Comparison of ENCODE assay signal across 20 cellular contexts in the genomic region with DNA sequence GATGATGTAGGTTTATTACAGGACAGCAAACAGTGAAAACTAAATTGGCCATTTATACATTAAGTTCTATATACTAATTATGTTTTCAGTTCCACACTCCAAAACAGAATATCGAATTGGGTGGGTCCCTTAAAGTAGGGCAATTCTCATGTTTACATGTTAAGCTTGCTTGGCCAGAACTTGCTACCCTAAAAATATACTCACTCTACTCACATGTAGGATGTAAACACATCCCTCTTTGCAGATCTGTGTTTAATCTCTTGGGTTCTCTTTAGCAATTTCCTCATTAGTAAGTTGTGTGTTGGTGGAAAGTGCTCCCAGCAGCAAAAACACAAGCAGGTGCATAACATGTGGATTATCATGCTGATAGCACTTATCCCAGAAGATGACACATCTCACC. TPM values are rescaled to one million over a fixed set of nuclear protein-coding genes. Genes with fewer than 3 reads are reported as not detected.
DNase-seq lines count a peak whose midpoint lies in the region; ATAC-seq and TF ChIP-seq lines count a peak whose summit lies in the region.
"Had no signal": no experiment of that assay in that cellular context is flagged by ENCODE, and none has a peak within 500 bp of the region (broad histone marks: within the 10 kb centered on the region; RNA-seq: fewer than 3 reads in every experiment).

No MANE protein-coding gene starts in this region.

- TF ChIP-seq EP300 in suprapubic skin (IDR thresholded peaks at IDR 0.05), result no peak

- no peak for DNase-seq in CD4-positive, CD25-positive, alpha-beta regulatory T cell
- DNase-seq in mucosa of descending colon (no peak), suprapubic skin (ENCODE audit: low spot score in 2 of 2) (no peak)
- DNase-seq in stimulated activated naive B cell treated with anti-CD40 and anti-IgM and Interleukin-4, amounts not matched to agents 10 μg/mL and 1 μg/mL and 100 μg/mL, for 72 hours, result no peak
- DNase-seq: BE2C; C1 segment of cervical spinal cord; CD4-positive, alpha-beta T cell; DMS153; DMS79; GF-D8; GOT3; H7; HFFc6 had no signal

- H3F3A ChIP-seq in OCI-LY1 (ENCODE audit: insufficient read depth, low read length), result no peaks in the 10 kb centered on the region

- H4K20me1 ChIP-seq in OCI-LY1 (ENCODE audit: insufficient read depth, low read length), result no peaks in the 10 kb centered on the region

- H3K9me2 ChIP-seq in OCI-LY1 (ENCODE audit: low read depth, low read length), result no peaks in the 10 kb centered on the region

- WGBS in suprapubic skin, result 40% methylated on average over 1 of the region's 1 CpG

- peaks cover 1 to 15% (median 4%) of the 10 kb centered on the region in 4 donors for H3K4me1 Mint-ChIP-seq in CD4-positive, CD25-positive, alpha-beta regulatory T cell
- peaks cover 29 to 54% of the 10 kb centered on the region in 2 donors for H3K4me1 Mint-ChIP-seq in stimulated activated naive B cell treated with anti-CD40 and anti-IgM and Interleukin-4, amounts not matched to agents 10 μg/mL and 1 μg/mL and 100 μg/mL, for 72 hours

- H3K27me3 ChIP-seq in CD4-positive, CD25-positive, alpha-beta regulatory T cell (ENCODE audit: control insufficient read depth, insufficient read depth, low read length), result no peaks in the 10 kb centered on the region
- H3K27me3 ChIP-seq in OCI-LY1 (ENCODE audit: insufficient read depth, low read length) (no peaks in the 10 kb centered on the region), suprapubic skin (no peaks in the 10 kb centered on the region)
- H3K27me3 ChIP-seq: BE2C had no signal

- H3K9ac ChIP-seq in OCI-LY1 (ENCODE audit: low read length), result no peak overlapping the region

- H3K9me3 ChIP-seq in CD4-positive, CD25-positive, alpha-beta regulatory T cell (ENCODE audit: control insufficient read depth in 2 of 2, low read length in 2 of 2), result no peaks in the 10 kb centered on the region
- H3K9me3 ChIP-seq in OCI-LY1 (ENCODE audit: low read length), result no peaks in the 10 kb centered on the region
- no peaks in the 10 kb centered on the region for H3K9me3 ChIP-seq in mucosa of descending colon
- H3K9me3 ChIP-seq in suprapubic skin, result no peaks in the 10 kb centered on the region
- H3K9me3 ChIP-seq: BE2C had no signal

- TF ChIP-seq POLR2A in suprapubic skin (IDR thresholded peaks at IDR 0.05), result no peak

- peak overlapping the region in 2 of 3 donors; percentile 29 to 38 for H3K27ac Mint-ChIP-seq in CD4-positive, CD25-positive, alpha-beta regulatory T cell
- H3K27ac Mint-ChIP-seq in stimulated activated naive B cell treated with anti-CD40 and anti-IgM and Interleukin-4, amounts not matched to agents 10 μg/mL and 1 μg/mL and 100 μg/mL, for 72 hours, result peak overlapping the region; percentile 49
- H3K27ac Mint-ChIP-seq: CD4-positive, alpha-beta T cell; HFFc6 had no signal

- H3K27ac ChIP-seq in CD4-positive, CD25-positive, alpha-beta regulatory T cell (ENCODE audit: insufficient read depth, low read length, poor library complexity, severe bottlenecking), result no peak overlapping the region
- H3K27ac ChIP-seq in OCI-LY1 (ENCODE audit: low read depth, low read length, poor library complexity, severe bottlenecking), result peak overlapping the region; percentile 12
- H3K27ac ChIP-seq in suprapubic skin, result no peak overlapping the region
- H3K27ac ChIP-seq: HL-60 had no signal

- H3K4me3 ChIP-seq in CD4-positive, CD25-positive, alpha-beta regulatory T cell (ENCODE audit: low read depth, low read length), result no peak overlapping the region
- H3K4me3 ChIP-seq in OCI-LY1 (ENCODE audit: low read depth, low read length, poor library complexity, severe bottlenecking) (no peak overlapping the region), mucosa of descending colon (no peak overlapping the region), suprapubic skin (no peak overlapping the region)
- H3K4me3 ChIP-seq: GM12878, K562 had no signal

- no peak overlapping the region for H2AFZ ChIP-seq in OCI-LY1 (ENCODE audit: low read length)

- intact Hi-C loops in mucosa of descending colon (cut with DNase I, micrococcal nuclease), result no loop called here

- no peaks in the 10 kb centered on the region for H3K36me3 Mint-ChIP-seq in CD4-positive, CD25-positive, alpha-beta regulatory T cell
- H3K36me3 Mint-ChIP-seq in stimulated activated naive B cell treated with anti-CD40 and anti-IgM and Interleukin-4, amounts not matched to agents 10 μg/mL and 1 μg/mL and 100 μg/mL, for 72 hours, result no peaks in the 10 kb centered on the region

- TF ChIP-seq CTCF in OCI-LY1 (IDR thresholded peaks at IDR 0.05; ENCODE audit: low read length) (no peak), mucosa of descending colon (IDR thresholded peaks at IDR 0.05) (no peak), suprapubic skin (IDR thresholded peaks at IDR 0.05) (no peak)

- H3K4me3 Mint-ChIP-seq in CD4-positive, CD25-positive, alpha-beta regulatory T cell, result no peak overlapping the region
- no peak overlapping the region for H3K4me3 Mint-ChIP-seq in stimulated activated naive B cell treated with anti-CD40 and anti-IgM and Interleukin-4, amounts not matched to agents 10 μg/mL and 1 μg/mL and 100 μg/mL, for 72 hours
- H3K4me3 Mint-ChIP-seq: CD4-positive, alpha-beta T cell; HFFc6 had no signal

- no peak for ATAC-seq in CD4-positive, CD25-positive, alpha-beta regulatory T cell (ENCODE audit: low read depth in 2 of 2)
- ATAC-seq in mucosa of descending colon, result peak; percentile 38
- ATAC-seq in stimulated activated naive B cell treated with anti-CD40 and anti-IgM and Interleukin-4, amounts not matched to agents 10 μg/mL and 1 μg/mL and 100 μg/mL, for 72 hours (replicated peaks), result peak; percentile 27
- no peak for ATAC-seq in GM19397 (IDR thresholded peaks at IDR 0.05; ENCODE audit: unreplicated experiment)
- no peak for ATAC-seq in GM18907 (IDR thresholded peaks at IDR 0.05; ENCODE audit: unreplicated experiment)
- ATAC-seq: GM12878, HCT116, K562 had no signal

- no peaks in the 10 kb centered on the region for H3K9me3 Mint-ChIP-seq in CD4-positive, CD25-positive, alpha-beta regulatory T cell
- no peaks in the 10 kb centered on the region for H3K9me3 Mint-ChIP-seq in stimulated activated naive B cell treated with anti-CD40 and anti-IgM and Interleukin-4, amounts not matched to agents 10 μg/mL and 1 μg/mL and 100 μg/mL, for 72 hours
- H3K9me3 Mint-ChIP-seq: CD4-positive, alpha-beta T cell; HFFc6 had no signal

- no peaks in the 10 kb centered on the region for H3K4me1 ChIP-seq in CD4-positive, CD25-positive, alpha-beta regulatory T cell (ENCODE audit: control insufficient read depth, insufficient read depth, low read length, poor library complexity, severe bottlenecking)
- H3K4me1 ChIP-seq in OCI-LY1 (ENCODE audit: insufficient read depth, low read length, severe bottlenecking) (peaks cover 21% of the 10 kb centered on the region), mucosa of descending colon (ENCODE audit: low read depth) (no peaks in the 10 kb centered on the region), suprapubic skin (no peaks in the 10 kb centered on the region)
- H3K4me1 ChIP-seq: BE2C had no signal

- no peaks in the 10 kb centered on the region for H3K79me2 ChIP-seq in OCI-LY1 (ENCODE audit: insufficient read depth, low read length)

- H3K4me2 ChIP-seq in OCI-LY1 (ENCODE audit: low read length), result no peak overlapping the region

- H3K27me3 Mint-ChIP-seq in CD4-positive, CD25-positive, alpha-beta regulatory T cell, result no peaks in the 10 kb centered on the region
- no peaks in the 10 kb centered on the region for H3K27me3 Mint-ChIP-seq in stimulated activated naive B cell treated with anti-CD40 and anti-IgM and Interleukin-4, amounts not matched to agents 10 μg/mL and 1 μg/mL and 100 μg/mL, for 72 hours
- H3K27me3 Mint-ChIP-seq: CD4-positive, alpha-beta T cell had no signal

- H3K36me3 ChIP-seq in CD4-positive, CD25-positive, alpha-beta regulatory T cell (ENCODE audit: control insufficient read depth, insufficient read depth, low read length), result no peaks in the 10 kb centered on the region
- H3K36me3 ChIP-seq in OCI-LY1 (ENCODE audit: insufficient read depth, low read length) (no peaks in the 10 kb centered on the region), mucosa of descending colon (ENCODE audit: low read depth) (no peaks in the 10 kb centered on the region), suprapubic skin (no peaks in the 10 kb centered on the region)
- H3K36me3 ChIP-seq: BE2C had no signal

RNA-seq across cellular contexts. Expression of gene DDX6, which starts 22.6 kb away (rescaled TPM):
- total RNA-seq in CD4-positive, CD25-positive, alpha-beta regulatory T cell, result 293 TPM
- 100 to 1,000 TPM in 1 of 4 donors, 10 to 100 TPM in 3; 79.0 to 103 (median 94.6) TPM for polyA plus RNA-seq in CD4-positive, CD25-positive, alpha-beta regulatory T cell
- total RNA-seq in mucosa of descending colon, result 100 to 1,000 TPM in 1 of 3 donors, 10 to 100 TPM in 2; 86.9 to 158 (median 97.6) TPM
- 100 to 1,000 TPM in 1 of 4 donors, 10 to 100 TPM in 3; 88.1 to 130 (median 91.2) TPM for total RNA-seq in suprapubic skin

Comparison
In these comparisons a context has a peak if more than half of its experiments do, and no peak if none do; other contexts are left out.
1. ATAC-seq: peak in mucosa of descending colon (single experiment) and stimulated activated naive B cell treated with anti-CD40 and anti-IgM and Interleukin-4, amounts not matched to agents 10 μg/mL and 1 μg/mL and 100 μg/mL, for 72 hours (2 of 2); none in CD4-positive, CD25-positive, alpha-beta regulatory T cell (0 of 2), GM19397 (single experiment) and GM18907 (single experiment).